ENCODE assay signal across 19 cellular contexts in genomic region chr6:111593516-111593824, GRCh38. TPM values are rescaled to one million over a fixed set of nuclear protein-coding genes. Genes with fewer than 3 reads are reported as not detected.
A peak's percentile ranks its signal among the peaks of the same experiment; 100 is the strongest.
DNase-seq lines count a peak whose midpoint lies in the region; ATAC-seq and TF ChIP-seq lines count a peak whose summit lies in the region.
"Had no signal": no experiment of that assay in that cellular context is flagged by ENCODE, and none has a peak within 500 bp of the region (broad histone marks: within the 10 kb centered on the region; RNA-seq: fewer than 3 reads in every experiment).

No MANE protein-coding gene starts in this region.

- TF ChIP-seq POLR2A in right lobe of liver (IDR thresholded peaks at IDR 0.05): peak; percentile 18

- ATAC-seq in right lobe of liver: no peak
- no peak for ATAC-seq in HG03196 (IDR thresholded peaks at IDR 0.05; ENCODE audit: unreplicated experiment)
- ATAC-seq: activated CD8-positive, alpha-beta memory T cell treated with anti-CD3 and anti-CD28 coated beads, Interleukin-2, amount 10 ng/mL, durations not matched to agents 7 days and 5 days; HCT116; left cardiac atrium had no signal

- H3K9me3 ChIP-seq in BLaER1 (no peaks in the 10 kb centered on the region), adipocyte (ENCODE audit: control insufficient read depth, low read length) (no peaks in the 10 kb centered on the region), right lobe of liver (no peaks in the 10 kb centered on the region)
- H3K9me3 ChIP-seq: testis had no signal

- TF ChIP-seq CTCF in right lobe of liver (IDR thresholded peaks at IDR 0.05) (no peak), GM20000 (IDR thresholded peaks at IDR 0.05; ENCODE audit: extremely low read depth, missing control alignments) (no peak)

- DNase-seq in adipocyte (ENCODE audit: low read depth) (no peak), right lobe of liver (no peak), GM20000 (ENCODE audit: low spot score) (no peak), midbrain (lab: John Stamatoyannopoulos, UW) (no peak), NCI-H526 (lab: John Stamatoyannopoulos, UW) (no peak)
- DNase-seq: ACHN; activated B cell treated with CpG ODN at 0.5 μM for 24 hours; activated CD8-positive, alpha-beta memory T cell treated with anti-CD3 and anti-CD28 coated beads, Interleukin-2, amount 10 ng/mL, durations not matched to agents 7 days and 5 days; activated effector memory CD4-positive, alpha-beta T cell treated with Interleukin-2 at 50 U/mL for 16 hours; aorta; GDM1; left cardiac atrium; MV-4-11; NCI-H2107; testis had no signal

- intact Hi-C loops in right lobe of liver (cut with DNase I): no loop called here

- H3K36me3 ChIP-seq in BLaER1 (peaks cover 98% of the 10 kb centered on the region), adipocyte (ENCODE audit: control insufficient read depth, insufficient read depth, low read length, severe bottlenecking) (peaks cover 17% of the 10 kb centered on the region), right lobe of liver (no peaks in the 10 kb centered on the region)

- H3K27ac ChIP-seq in BLaER1: no peak overlapping the region
- no peak overlapping the region for H3K27ac ChIP-seq in right lobe of liver
- peak overlapping the region in 12 of 21 experiments; percentile 5 to 91 (median 78) for H3K27ac ChIP-seq in skin epidermis

- H3K4me1 ChIP-seq in BLaER1 (peaks cover 92% of the 10 kb centered on the region), adipocyte (ENCODE audit: control insufficient read depth, insufficient read depth, low read length) (peaks cover 79% of the 10 kb centered on the region), right lobe of liver (peaks cover 0 to 32% (median 13%) of the 10 kb centered on the region in 4 donors)

- WGBS in right lobe of liver (ENCODE audit: insufficient coverage, low coverage, low lambda C conversion rate, missing lambda C conversion rate): 45% methylated on average over 5 of the region's 5 CpGs

- no peak overlapping the region for H3K4me3 ChIP-seq in BLaER1
- no peak overlapping the region for H3K4me3 ChIP-seq in adipocyte (ENCODE audit: low read length)
- no peak overlapping the region for H3K4me3 ChIP-seq in right lobe of liver
- no peak overlapping the region for H3K4me3 ChIP-seq in skin epidermis
- H3K4me3 ChIP-seq: testis had no signal

- H3K9ac ChIP-seq in BLaER1: no peak overlapping the region
- peak overlapping the region; percentile 92 for H3K9ac ChIP-seq in adipocyte (ENCODE audit: low read length)

- H3K27me3 ChIP-seq in BLaER1 (no peaks in the 10 kb centered on the region), adipocyte (replicated peaks; ENCODE audit: control insufficient read depth, insufficient read depth, low read length) (no peaks in the 10 kb centered on the region), right lobe of liver (no peaks in the 10 kb centered on the region)
- H3K27me3 ChIP-seq: testis had no signal

- H3K4me2 ChIP-seq in BLaER1: peak overlapping the region; percentile 16

- peaks cover 99% of the 10 kb centered on the region for H4K20me1 ChIP-seq in BLaER1

RNA-seq across cellular contexts. Expression of gene TRAF3IP2, which starts 12.2 kb away (rescaled TPM):
- total RNA-seq in right lobe of liver: 10 to 100 TPM in 2 of 6 experiments, 1 to 10 TPM in 4; 5.0 to 21.9 (median 8.6) TPM

Comparison
In these comparisons a context has a peak if more than half of its experiments do, and no peak if none do; other contexts are left out.
1. H3K27ac ChIP-seq: peak in skin epidermis (12 of 21); none in BLaER1 (single experiment) and right lobe of liver (0 of 3).